1 cellular context compared by ENCODE assay signal in genomic region chr15:51283026-51283425, GRCh38.
TF ChIP-seq lines count a peak whose summit lies in the region.

No MANE protein-coding gene starts in this region.

TF ChIP-seq in K562, 482 proteins besides CTCF, POLR2A, EP300 and RAD21 (continued from another document):
- TF ChIP-seq ARID4B (CRISPR knock-in tag; IDR thresholded peaks at IDR 0.05) (no peak), ZNF12 (CRISPR knock-in tag; IDR thresholded peaks at IDR 0.05) (no peak), KAT8 (IDR thresholded peaks at IDR 0.05; ENCODE audit: low read depth) (no peak), KLF16 (IDR thresholded peaks at IDR 0.05) (no peak), FOXJ2 (tag; IDR thresholded peaks at IDR 0.05) (no peak), FOXK2 (conservative IDR thresholded peaks at IDR 0.05 in 1 of 2, IDR thresholded peaks at IDR 0.05 in 1 of 2; ENCODE audit: low read depth in 2 of 2) (no peak), KDM5B (IDR thresholded peaks at IDR 0.05; ENCODE audit: insufficient replicate concordance, low read depth, low read length) (no peak), SIX5 (IDR thresholded peaks at IDR 0.05; ENCODE audit: borderline replicate concordance in 1 of 2, insufficient read depth in 1 of 2, low read depth in 1 of 2, low read length in 2 of 2) (no peak), EP400 (IDR thresholded peaks at IDR 0.05) (no peak), GATAD2A (IDR thresholded peaks at IDR 0.05) (no peak)
